Comparison of ENCODE assay signal across 1 cellular context in the genomic region with DNA sequence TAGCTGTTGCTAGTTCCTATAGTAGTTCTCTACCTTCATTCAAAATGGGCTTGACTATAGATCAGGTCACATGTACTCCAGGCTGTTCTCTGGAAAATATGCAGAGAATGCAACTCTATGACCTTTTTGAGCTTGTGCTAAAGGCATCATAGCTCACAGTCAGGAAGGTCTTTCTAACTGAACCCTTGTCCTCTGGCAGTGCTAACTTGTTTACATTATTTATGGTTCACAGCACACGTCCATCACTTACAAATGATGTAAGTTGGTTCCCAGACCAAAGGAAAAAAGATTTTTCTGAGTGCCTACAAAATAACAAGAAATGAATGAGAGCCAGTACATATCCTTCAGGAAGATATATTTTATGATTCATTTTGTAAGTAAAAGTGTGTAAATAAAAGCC.
TF ChIP-seq lines count a peak whose summit lies in the region.

No MANE protein-coding gene starts in this region.

TF ChIP-seq in HepG2, 621 proteins besides CTCF, POLR2A, EP300 and RAD21 (continued from another document and continues in another):
- TF ChIP-seq KMT2B (CRISPR knock-in tag; IDR thresholded peaks at IDR 0.05): 0 out of 2 replicates have a peak, but pooled peaks have one; percentile 45
- peak; percentile 76 for TF ChIP-seq SKI (IDR thresholded peaks at IDR 0.05; ENCODE audit: partially characterized antibody)
- peak; percentile 91 for TF ChIP-seq THRA (CRISPR knock-in tag; IDR thresholded peaks at IDR 0.05; ENCODE audit: borderline replicate concordance)
- 0 out of 2 replicates have a peak, but pooled peaks have one; percentile 43 for TF ChIP-seq LCORL (IDR thresholded peaks at IDR 0.05)
- peak; percentile 87 for TF ChIP-seq LCORL (CRISPR knock-in tag; IDR thresholded peaks at IDR 0.05)
- TF ChIP-seq NFE2 (CRISPR knock-in tag; IDR thresholded peaks at IDR 0.05): no peak
- peak; percentile 45; the same call in 1 of the 2 replicates for TF ChIP-seq ZBTB7B (CRISPR knock-in tag; IDR thresholded peaks at IDR 0.05)
- no peak for TF ChIP-seq NRL (CRISPR knock-in tag; IDR thresholded peaks at IDR 0.05; ENCODE audit: borderline replicate concordance)
- peak; percentile 65; the same call in 1 of the 2 replicates for TF ChIP-seq KDM4B (CRISPR knock-in tag; IDR thresholded peaks at IDR 0.05)
- peak; percentile 79 for TF ChIP-seq MIER2 (CRISPR knock-in tag; IDR thresholded peaks at IDR 0.05)
- TF ChIP-seq ZNF225 (CRISPR knock-in tag; IDR thresholded peaks at IDR 0.05): no peak
- TF ChIP-seq IRF2 (CRISPR knock-in tag; IDR thresholded peaks at IDR 0.05): peak; percentile 97
- TF ChIP-seq ZNF367 (CRISPR knock-in tag; IDR thresholded peaks at IDR 0.05; ENCODE audit: borderline replicate concordance): no peak
- peak; percentile 97 for TF ChIP-seq SOX5 (CRISPR knock-in tag; IDR thresholded peaks at IDR 0.05; ENCODE audit: borderline replicate concordance)
- TF ChIP-seq ZNF446 (CRISPR knock-in tag; IDR thresholded peaks at IDR 0.05): no peak
- TF ChIP-seq DNMT3B (CRISPR knock-in tag; conservative IDR thresholded peaks at IDR 0.05): peak; percentile 92; the same call in 1 of the 2 replicates
- TF ChIP-seq FOXP1 (IDR thresholded peaks at IDR 0.05): peak; percentile 51; the same call in 1 of the 2 replicates
- peak; percentile 95 for TF ChIP-seq FOXP1 (CRISPR knock-in tag; IDR thresholded peaks at IDR 0.05)
- TF ChIP-seq SNRNP70 (IDR thresholded peaks at IDR 0.05; ENCODE audit: low read depth, low read length): no peak
- TF ChIP-seq, protein P1, sequence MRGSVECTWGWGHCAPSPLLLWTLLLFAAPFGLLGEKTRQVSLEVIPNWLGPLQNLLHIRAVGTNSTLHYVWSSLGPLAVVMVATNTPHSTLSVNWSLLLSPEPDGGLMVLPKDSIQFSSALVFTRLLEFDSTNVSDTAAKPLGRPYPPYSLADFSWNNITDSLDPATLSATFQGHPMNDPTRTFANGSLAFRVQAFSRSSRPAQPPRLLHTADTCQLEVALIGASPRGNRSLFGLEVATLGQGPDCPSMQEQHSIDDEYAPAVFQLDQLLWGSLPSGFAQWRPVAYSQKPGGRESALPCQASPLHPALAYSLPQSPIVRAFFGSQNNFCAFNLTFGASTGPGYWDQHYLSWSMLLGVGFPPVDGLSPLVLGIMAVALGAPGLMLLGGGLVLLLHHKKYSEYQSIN (CRISPR knock-in tag; IDR thresholded peaks at IDR 0.05; ENCODE audit: borderline replicate concordance): no peak
- TF ChIP-seq, protein P2, sequence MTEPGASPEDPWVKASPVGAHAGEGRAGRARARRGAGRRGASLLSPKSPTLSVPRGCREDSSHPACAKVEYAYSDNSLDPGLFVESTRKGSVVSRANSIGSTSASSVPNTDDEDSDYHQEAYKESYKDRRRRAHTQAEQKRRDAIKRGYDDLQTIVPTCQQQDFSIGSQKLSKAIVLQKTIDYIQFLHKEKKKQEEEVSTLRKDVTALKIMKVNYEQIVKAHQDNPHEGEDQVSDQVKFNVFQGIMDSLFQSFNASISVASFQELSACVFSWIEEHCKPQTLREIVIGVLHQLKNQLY (CRISPR knock-in tag; IDR thresholded peaks at IDR 0.05): peak; percentile 95
- TF ChIP-seq ZNF253 (CRISPR knock-in tag; IDR thresholded peaks at IDR 0.05; ENCODE audit: borderline replicate concordance): no peak
- TF ChIP-seq MAF1 (CRISPR knock-in tag; IDR thresholded peaks at IDR 0.05; ENCODE audit: borderline replicate concordance): no peak
- peak; percentile 60; the same call in 1 of the 2 replicates for TF ChIP-seq ONECUT2 (CRISPR knock-in tag; IDR thresholded peaks at IDR 0.05)
- TF ChIP-seq FOXA1 (IDR thresholded peaks at IDR 0.05): peak; percentile 81
- peak; percentile 95 for TF ChIP-seq FOXA1 (CRISPR knock-in tag; IDR thresholded peaks at IDR 0.05)
- TF ChIP-seq, protein P3, sequence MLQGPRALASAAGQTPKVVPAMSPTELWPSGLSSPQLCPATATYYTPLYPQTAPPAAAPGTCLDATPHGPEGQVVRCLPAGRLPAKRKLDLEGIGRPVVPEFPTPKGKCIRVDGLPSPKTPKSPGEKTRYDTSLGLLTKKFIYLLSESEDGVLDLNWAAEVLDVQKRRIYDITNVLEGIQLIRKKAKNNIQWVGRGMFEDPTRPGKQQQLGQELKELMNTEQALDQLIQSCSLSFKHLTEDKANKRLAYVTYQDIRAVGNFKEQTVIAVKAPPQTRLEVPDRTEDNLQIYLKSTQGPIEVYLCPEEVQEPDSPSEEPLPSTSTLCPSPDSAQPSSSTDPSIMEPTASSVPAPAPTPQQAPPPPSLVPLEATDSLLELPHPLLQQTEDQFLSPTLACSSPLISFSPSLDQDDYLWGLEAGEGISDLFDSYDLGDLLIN (CRISPR knock-in tag; IDR thresholded peaks at IDR 0.05; ENCODE audit: borderline replicate concordance): no peak
- peak; percentile 97 for TF ChIP-seq POGZ (CRISPR knock-in tag; IDR thresholded peaks at IDR 0.05)
- TF ChIP-seq ZNF607 (CRISPR knock-in tag; IDR thresholded peaks at IDR 0.05; ENCODE audit: borderline replicate concordance): no peak
- TF ChIP-seq ZFP36 (IDR thresholded peaks at IDR 0.05; ENCODE audit: borderline replicate concordance, low read depth, low read length, partially characterized antibody): no peak
- no peak for TF ChIP-seq MBNL3 (CRISPR knock-in tag; conservative IDR thresholded peaks at IDR 0.05)
- peak; percentile 61 for TF ChIP-seq ZNF121 (CRISPR knock-in tag; IDR thresholded peaks at IDR 0.05)
- TF ChIP-seq ZSCAN25 (CRISPR knock-in tag; IDR thresholded peaks at IDR 0.05): no peak; the same call in 1 of the 2 replicates
- TF ChIP-seq ZHX2 (IDR thresholded peaks at IDR 0.05; ENCODE audit: low read depth): no peak
- TF ChIP-seq ZHX2 (CRISPR knock-in tag; IDR thresholded peaks at IDR 0.05; ENCODE audit: borderline replicate concordance): peak; percentile 53; the same call in 1 of the 2 replicates
- TF ChIP-seq ATM (IDR thresholded peaks at IDR 0.05; ENCODE audit: borderline replicate concordance): no peak
- no peak for TF ChIP-seq ZNF282 (IDR thresholded peaks at IDR 0.05; ENCODE audit: partially characterized antibody)
- TF ChIP-seq ZNF574 (CRISPR knock-in tag; IDR thresholded peaks at IDR 0.05): peak; percentile 94
- TF ChIP-seq ZNF503 (CRISPR knock-in tag; IDR thresholded peaks at IDR 0.05): peak; percentile 88
- no peak for TF ChIP-seq ZSCAN20 (CRISPR knock-in tag; IDR thresholded peaks at IDR 0.05; ENCODE audit: borderline replicate concordance)
- TF ChIP-seq ATF1 (CRISPR knock-in tag; IDR thresholded peaks at IDR 0.05): peak; percentile 53; the same call in 1 of the 2 replicates
- TF ChIP-seq ZNF883 (CRISPR knock-in tag; IDR thresholded peaks at IDR 0.05; ENCODE audit: not compliant biosample characterization): no peak
- no peak for TF ChIP-seq CBFB (CRISPR knock-in tag; IDR thresholded peaks at IDR 0.05)
- TF ChIP-seq SPEN (CRISPR knock-in tag; IDR thresholded peaks at IDR 0.05; ENCODE audit: low read depth): peak; percentile 79
- TF ChIP-seq XRCC5 (optimal IDR thresholded peaks at IDR 0.05; ENCODE audit: low read length): no peak
- TF ChIP-seq, protein P4, sequence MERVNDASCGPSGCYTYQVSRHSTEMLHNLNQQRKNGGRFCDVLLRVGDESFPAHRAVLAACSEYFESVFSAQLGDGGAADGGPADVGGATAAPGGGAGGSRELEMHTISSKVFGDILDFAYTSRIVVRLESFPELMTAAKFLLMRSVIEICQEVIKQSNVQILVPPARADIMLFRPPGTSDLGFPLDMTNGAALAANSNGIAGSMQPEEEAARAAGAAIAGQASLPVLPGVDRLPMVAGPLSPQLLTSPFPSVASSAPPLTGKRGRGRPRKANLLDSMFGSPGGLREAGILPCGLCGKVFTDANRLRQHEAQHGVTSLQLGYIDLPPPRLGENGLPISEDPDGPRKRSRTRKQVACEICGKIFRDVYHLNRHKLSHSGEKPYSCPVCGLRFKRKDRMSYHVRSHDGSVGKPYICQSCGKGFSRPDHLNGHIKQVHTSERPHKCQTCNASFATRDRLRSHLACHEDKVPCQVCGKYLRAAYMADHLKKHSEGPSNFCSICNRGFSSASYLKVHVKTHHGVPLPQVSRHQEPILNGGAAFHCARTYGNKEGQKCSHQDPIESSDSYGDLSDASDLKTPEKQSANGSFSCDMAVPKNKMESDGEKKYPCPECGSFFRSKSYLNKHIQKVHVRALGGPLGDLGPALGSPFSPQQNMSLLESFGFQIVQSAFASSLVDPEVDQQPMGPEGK (CRISPR knock-in tag; IDR thresholded peaks at IDR 0.05): no peak
